In genomic region chr19:48812094-48812929, GRCh38 we compare ENCODE assay signal across 1 cellular context.
TF ChIP-seq lines count a peak whose summit lies in the region.

No MANE protein-coding gene starts in this region.

TF ChIP-seq in SK-N-SH, 30 proteins besides CTCF, POLR2A, EP300 and RAD21 (continued from another document):
- TF ChIP-seq IRF3 (IDR thresholded peaks at IDR 0.05; ENCODE audit: low read depth, low read length) (no peak), FOXM1 (IDR thresholded peaks at IDR 0.05; ENCODE audit: low read depth) (no peak), RFX5 (IDR thresholded peaks at IDR 0.05; ENCODE audit: low read length) (peak; percentile 35; the same call in 1 of the 2 replicates)
